1 cellular context compared by ENCODE assay signal in genomic region chr12:63098851-63099250, GRCh38.
TF ChIP-seq lines count a peak whose summit lies in the region.

No MANE protein-coding gene starts in this region.

TF ChIP-seq in H1, 55 proteins besides CTCF, POLR2A, EP300 and RAD21 (continued from another document):
- TF ChIP-seq, protein P1, sequence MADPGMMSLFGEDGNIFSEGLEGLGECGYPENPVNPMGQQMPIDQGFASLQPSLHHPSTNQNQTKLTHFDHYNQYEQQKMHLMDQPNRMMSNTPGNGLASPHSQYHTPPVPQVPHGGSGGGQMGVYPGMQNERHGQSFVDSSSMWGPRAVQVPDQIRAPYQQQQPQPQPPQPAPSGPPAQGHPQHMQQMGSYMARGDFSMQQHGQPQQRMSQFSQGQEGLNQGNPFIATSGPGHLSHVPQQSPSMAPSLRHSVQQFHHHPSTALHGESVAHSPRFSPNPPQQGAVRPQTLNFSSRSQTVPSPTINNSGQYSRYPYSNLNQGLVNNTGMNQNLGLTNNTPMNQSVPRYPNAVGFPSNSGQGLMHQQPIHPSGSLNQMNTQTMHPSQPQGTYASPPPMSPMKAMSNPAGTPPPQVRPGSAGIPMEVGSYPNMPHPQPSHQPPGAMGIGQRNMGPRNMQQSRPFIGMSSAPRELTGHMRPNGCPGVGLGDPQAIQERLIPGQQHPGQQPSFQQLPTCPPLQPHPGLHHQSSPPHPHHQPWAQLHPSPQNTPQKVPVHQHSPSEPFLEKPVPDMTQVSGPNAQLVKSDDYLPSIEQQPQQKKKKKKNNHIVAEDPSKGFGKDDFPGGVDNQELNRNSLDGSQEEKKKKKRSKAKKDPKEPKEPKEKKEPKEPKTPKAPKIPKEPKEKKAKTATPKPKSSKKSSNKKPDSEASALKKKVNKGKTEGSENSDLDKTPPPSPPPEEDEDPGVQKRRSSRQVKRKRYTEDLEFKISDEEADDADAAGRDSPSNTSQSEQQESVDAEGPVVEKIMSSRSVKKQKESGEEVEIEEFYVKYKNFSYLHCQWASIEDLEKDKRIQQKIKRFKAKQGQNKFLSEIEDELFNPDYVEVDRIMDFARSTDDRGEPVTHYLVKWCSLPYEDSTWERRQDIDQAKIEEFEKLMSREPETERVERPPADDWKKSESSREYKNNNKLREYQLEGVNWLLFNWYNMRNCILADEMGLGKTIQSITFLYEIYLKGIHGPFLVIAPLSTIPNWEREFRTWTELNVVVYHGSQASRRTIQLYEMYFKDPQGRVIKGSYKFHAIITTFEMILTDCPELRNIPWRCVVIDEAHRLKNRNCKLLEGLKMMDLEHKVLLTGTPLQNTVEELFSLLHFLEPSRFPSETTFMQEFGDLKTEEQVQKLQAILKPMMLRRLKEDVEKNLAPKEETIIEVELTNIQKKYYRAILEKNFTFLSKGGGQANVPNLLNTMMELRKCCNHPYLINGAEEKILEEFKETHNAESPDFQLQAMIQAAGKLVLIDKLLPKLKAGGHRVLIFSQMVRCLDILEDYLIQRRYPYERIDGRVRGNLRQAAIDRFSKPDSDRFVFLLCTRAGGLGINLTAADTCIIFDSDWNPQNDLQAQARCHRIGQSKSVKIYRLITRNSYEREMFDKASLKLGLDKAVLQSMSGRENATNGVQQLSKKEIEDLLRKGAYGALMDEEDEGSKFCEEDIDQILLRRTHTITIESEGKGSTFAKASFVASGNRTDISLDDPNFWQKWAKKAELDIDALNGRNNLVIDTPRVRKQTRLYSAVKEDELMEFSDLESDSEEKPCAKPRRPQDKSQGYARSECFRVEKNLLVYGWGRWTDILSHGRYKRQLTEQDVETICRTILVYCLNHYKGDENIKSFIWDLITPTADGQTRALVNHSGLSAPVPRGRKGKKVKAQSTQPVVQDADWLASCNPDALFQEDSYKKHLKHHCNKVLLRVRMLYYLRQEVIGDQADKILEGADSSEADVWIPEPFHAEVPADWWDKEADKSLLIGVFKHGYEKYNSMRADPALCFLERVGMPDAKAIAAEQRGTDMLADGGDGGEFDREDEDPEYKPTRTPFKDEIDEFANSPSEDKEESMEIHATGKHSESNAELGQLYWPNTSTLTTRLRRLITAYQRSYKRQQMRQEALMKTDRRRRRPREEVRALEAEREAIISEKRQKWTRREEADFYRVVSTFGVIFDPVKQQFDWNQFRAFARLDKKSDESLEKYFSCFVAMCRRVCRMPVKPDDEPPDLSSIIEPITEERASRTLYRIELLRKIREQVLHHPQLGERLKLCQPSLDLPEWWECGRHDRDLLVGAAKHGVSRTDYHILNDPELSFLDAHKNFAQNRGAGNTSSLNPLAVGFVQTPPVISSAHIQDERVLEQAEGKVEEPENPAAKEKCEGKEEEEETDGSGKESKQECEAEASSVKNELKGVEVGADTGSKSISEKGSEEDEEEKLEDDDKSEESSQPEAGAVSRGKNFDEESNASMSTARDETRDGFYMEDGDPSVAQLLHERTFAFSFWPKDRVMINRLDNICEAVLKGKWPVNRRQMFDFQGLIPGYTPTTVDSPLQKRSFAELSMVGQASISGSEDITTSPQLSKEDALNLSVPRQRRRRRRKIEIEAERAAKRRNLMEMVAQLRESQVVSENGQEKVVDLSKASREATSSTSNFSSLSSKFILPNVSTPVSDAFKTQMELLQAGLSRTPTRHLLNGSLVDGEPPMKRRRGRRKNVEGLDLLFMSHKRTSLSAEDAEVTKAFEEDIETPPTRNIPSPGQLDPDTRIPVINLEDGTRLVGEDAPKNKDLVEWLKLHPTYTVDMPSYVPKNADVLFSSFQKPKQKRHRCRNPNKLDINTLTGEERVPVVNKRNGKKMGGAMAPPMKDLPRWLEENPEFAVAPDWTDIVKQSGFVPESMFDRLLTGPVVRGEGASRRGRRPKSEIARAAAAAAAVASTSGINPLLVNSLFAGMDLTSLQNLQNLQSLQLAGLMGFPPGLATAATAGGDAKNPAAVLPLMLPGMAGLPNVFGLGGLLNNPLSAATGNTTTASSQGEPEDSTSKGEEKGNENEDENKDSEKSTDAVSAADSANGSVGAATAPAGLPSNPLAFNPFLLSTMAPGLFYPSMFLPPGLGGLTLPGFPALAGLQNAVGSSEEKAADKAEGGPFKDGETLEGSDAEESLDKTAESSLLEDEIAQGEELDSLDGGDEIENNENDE (IDR thresholded peaks at IDR 0.05; ENCODE audit: insufficient replicate concordance, low read length): no peak
- TF ChIP-seq POU5F1 (IDR thresholded peaks at IDR 0.05; ENCODE audit: low read depth, low read length) (no peak), SIN3A (conservative IDR thresholded peaks at IDR 0.05 in 1 of 2, IDR thresholded peaks at IDR 0.05 in 1 of 2; ENCODE audit: low read depth in 1 of 2, low read length in 2 of 2) (no peak), EZH2 (IDR thresholded peaks at IDR 0.05; ENCODE audit: low read depth, low read length, severe bottlenecking) (no peak), TAF1 (IDR thresholded peaks at IDR 0.05; ENCODE audit: low read depth, low read length) (no peak), CBX5 (IDR thresholded peaks at IDR 0.05; ENCODE audit: low read depth, low read length) (no peak), BCL11A (IDR thresholded peaks at IDR 0.05; ENCODE audit: low read depth in 2 of 2, low read length in 2 of 2) (no peak), CBX8 (IDR thresholded peaks at IDR 0.05; ENCODE audit: borderline replicate concordance, low read depth, low read length) (no peak), SAP30 (IDR thresholded peaks at IDR 0.05; ENCODE audit: insufficient read depth, insufficient replicate concordance, low read length) (no peak)
- TF ChIP-seq, protein P2, sequence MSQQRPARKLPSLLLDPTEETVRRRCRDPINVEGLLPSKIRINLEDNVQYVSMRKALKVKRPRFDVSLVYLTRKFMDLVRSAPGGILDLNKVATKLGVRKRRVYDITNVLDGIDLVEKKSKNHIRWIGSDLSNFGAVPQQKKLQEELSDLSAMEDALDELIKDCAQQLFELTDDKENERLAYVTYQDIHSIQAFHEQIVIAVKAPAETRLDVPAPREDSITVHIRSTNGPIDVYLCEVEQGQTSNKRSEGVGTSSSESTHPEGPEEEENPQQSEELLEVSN (IDR thresholded peaks at IDR 0.05): no peak
